ENCODE assay signal across 18 cellular contexts in the genomic region with DNA sequence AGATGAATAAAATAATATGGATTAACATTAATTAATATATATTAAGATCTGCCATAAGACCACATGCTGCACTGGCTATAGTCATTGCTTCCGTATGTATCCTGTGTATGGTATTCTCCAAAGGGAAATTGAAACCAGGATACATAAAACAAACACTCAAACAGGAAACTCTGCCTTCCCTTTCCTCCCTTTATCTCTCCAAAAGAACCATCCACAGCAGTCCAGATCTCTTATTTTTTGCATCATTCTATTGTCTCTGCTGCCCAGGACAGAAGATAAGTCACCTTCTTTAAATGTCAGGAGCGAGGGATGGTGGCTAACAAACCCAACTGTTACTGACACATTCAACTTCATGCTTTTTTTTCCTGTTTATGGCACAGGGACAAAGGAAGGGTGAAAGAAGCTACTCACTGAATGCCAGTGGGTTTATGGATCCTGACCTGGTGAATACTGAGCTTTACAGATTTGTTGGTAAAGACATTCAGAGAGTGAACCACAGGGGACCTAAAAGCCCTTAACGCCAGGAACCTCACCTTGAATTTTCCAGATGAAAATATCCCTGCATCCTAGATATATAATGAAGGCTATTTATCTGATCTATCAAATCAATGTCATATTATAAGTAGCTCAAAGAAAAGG.
"Had no signal": no experiment of that assay in that cellular context is flagged by ENCODE, and none has a peak within 500 bp of the region (broad histone marks: within the 10 kb centered on the region; RNA-seq: fewer than 3 reads in every experiment).

No MANE protein-coding gene starts in this region.

- ATAC-seq: left colon, lower lobe of right lung, pancreas had no signal

- H3K4me3 ChIP-seq: colonic mucosa, lower lobe of right lung, pancreas, sigmoid colon, spleen, testis, upper lobe of left lung had no signal

- DNase-seq: activated CD4-positive, CD25-positive, alpha-beta regulatory T cell treated with anti-CD3 and anti-CD28 coated beads, Interleukin-2, amount 50 U/mL, for 72 hours; activated naive CD4-positive, alpha-beta T cell; activated naive CD8-positive, alpha-beta T cell treated with anti-CD3 and anti-CD28 coated beads, Interleukin-2, amount 10 ng/mL, durations not matched to agents 7 days and 5 days; central memory CD4-positive, alpha-beta T cell; colonic mucosa; effector CD8-positive, alpha-beta T cell; left colon; lower lobe of right lung; midbrain; pancreas; sigmoid colon; spleen; testis; upper lobe of left lung had no signal

- H3K27ac ChIP-seq: colonic mucosa, lower lobe of right lung, pancreas, sigmoid colon, testis, upper lobe of left lung had no signal

- H3K36me3 ChIP-seq: colonic mucosa, lower lobe of right lung, pancreas, spleen, upper lobe of left lung had no signal

- H3K4me1 Mint-ChIP-seq: activated naive CD8-positive, alpha-beta T cell treated with anti-CD3 and anti-CD28 coated beads, Interleukin-2, amount 10 ng/mL, durations not matched to agents 7 days and 5 days had no signal

- H3K4me3 Mint-ChIP-seq: activated naive CD8-positive, alpha-beta T cell treated with anti-CD3 and anti-CD28 coated beads, Interleukin-2, amount 10 ng/mL, durations not matched to agents 7 days and 5 days; activated T-helper 1 cell treated with anti-CD3 and anti-CD28 coated beads, Interleukin-12 subunit alpha, Interleukin-12 subunit beta, Interleukin-2, Interleukin-4 antibody, amounts not matched to agents 30 ng/mL and 10 ng/mL and 1 ng/mL, durations not matched to agents 14 hours and 24 hours and 36 hours; brain; stimulated activated naive CD8-positive, alpha-beta T cell treated with anti-CD3 and anti-CD28 coated beads, Interleukin-15, Interleukin-2, amounts not matched to agents 100 ng/mL and 50 ng/mL, for 24 hours had no signal

- H3K36me3 Mint-ChIP-seq: activated naive CD8-positive, alpha-beta T cell treated with anti-CD3 and anti-CD28 coated beads, Interleukin-2, amount 10 ng/mL, durations not matched to agents 7 days and 5 days had no signal

- H3K4me1 ChIP-seq: colonic mucosa, lower lobe of right lung, pancreas, testis, upper lobe of left lung had no signal

- H3K9me3 ChIP-seq: colonic mucosa, lower lobe of right lung, pancreas, sigmoid colon, spleen, testis, upper lobe of left lung had no signal

- H3K9me3 Mint-ChIP-seq: activated naive CD8-positive, alpha-beta T cell treated with anti-CD3 and anti-CD28 coated beads, Interleukin-2, amount 10 ng/mL, durations not matched to agents 7 days and 5 days; activated T-helper 1 cell treated with anti-CD3 and anti-CD28 coated beads, Interleukin-12 subunit alpha, Interleukin-12 subunit beta, Interleukin-2, Interleukin-4 antibody, amounts not matched to agents 30 ng/mL and 10 ng/mL and 1 ng/mL, durations not matched to agents 14 hours and 24 hours and 36 hours; brain; stimulated activated naive CD8-positive, alpha-beta T cell treated with anti-CD3 and anti-CD28 coated beads, Interleukin-15, Interleukin-2, amounts not matched to agents 100 ng/mL and 50 ng/mL, for 24 hours had no signal

- H3K27me3 ChIP-seq: colonic mucosa, pancreas, sigmoid colon, spleen, testis, upper lobe of left lung had no signal

- FAIRE-seq: frontal cortex, pancreas had no signal

- H3K27me3 Mint-ChIP-seq: brain; stimulated activated naive CD8-positive, alpha-beta T cell treated with anti-CD3 and anti-CD28 coated beads, Interleukin-15, Interleukin-2, amounts not matched to agents 100 ng/mL and 50 ng/mL, for 24 hours had no signal

- H3K27ac Mint-ChIP-seq: activated naive CD8-positive, alpha-beta T cell treated with anti-CD3 and anti-CD28 coated beads, Interleukin-2, amount 10 ng/mL, durations not matched to agents 7 days and 5 days; activated T-helper 1 cell treated with anti-CD3 and anti-CD28 coated beads, Interleukin-12 subunit alpha, Interleukin-12 subunit beta, Interleukin-2, Interleukin-4 antibody, amounts not matched to agents 30 ng/mL and 10 ng/mL and 1 ng/mL, durations not matched to agents 14 hours and 24 hours and 36 hours; stimulated activated naive CD8-positive, alpha-beta T cell treated with anti-CD3 and anti-CD28 coated beads, Interleukin-15, Interleukin-2, amounts not matched to agents 100 ng/mL and 50 ng/mL, for 24 hours had no signal
